24 cellular contexts compared by ENCODE assay signal in genomic region chr13:103238441-103238840, GRCh38.
"Had no signal": no experiment of that assay in that cellular context is flagged by ENCODE, and none has a peak within 500 bp of the region (broad histone marks: within the 10 kb centered on the region; RNA-seq: fewer than 3 reads in every experiment).

No MANE protein-coding gene starts in this region.

- H3K36me3 ChIP-seq: adrenal gland, colonic mucosa, left ventricle myocardium inferior, right lobe of liver, uterus had no signal

- H3K4me1 ChIP-seq: adrenal gland, body of pancreas, colonic mucosa, left ventricle myocardium inferior, right lobe of liver, uterus had no signal

- H3K9me3 ChIP-seq: adrenal gland, body of pancreas, colonic mucosa, mucosa of descending colon, right lobe of liver, uterus had no signal

- H3K27me3 ChIP-seq: adrenal gland, body of pancreas, colonic mucosa, right lobe of liver, uterus had no signal

- ATAC-seq: body of pancreas; mucosa of descending colon; natural killer cell treated with Interleukin-12 subunit alpha and Interleukin-12 subunit beta and Interleukin-15 and Interleukin-18, amount 100 ng/mL, for 72 hours; right lobe of liver; stimulated activated effector memory CD8-positive, alpha-beta T cell treated with anti-CD3 and anti-CD28 coated beads, Interleukin-12 subunit alpha, Interleukin-12 subunit beta, amount 100 ng/mL, for 72 hours had no signal

- H3K27ac ChIP-seq: adrenal gland, body of pancreas, colonic mucosa, epithelial cell of prostate, left ventricle myocardium inferior, right lobe of liver, uterus had no signal

- H3K4me3 ChIP-seq: adrenal gland, body of pancreas, colonic mucosa, left ventricle myocardium inferior, lung, mucosa of descending colon, right lobe of liver, uterus had no signal

- DNase-seq: activated CD4-positive, alpha-beta memory T cell treated with anti-CD3 and anti-CD28 coated beads for 36 hours; activated CD4-positive, alpha-beta T cell treated with anti-CD3 and anti-CD28 coated beads, Interleukin-2, amount 10 ng/mL, durations not matched to agents 24 days and 14 days; activated CD4-positive, CD25-positive, alpha-beta regulatory T cell treated with anti-CD3 and anti-CD28 coated beads, Interleukin-2, amount 50 U/mL, for 72 hours; activated CD8-positive, alpha-beta memory T cell treated with anti-CD3 and anti-CD28 coated beads, Interleukin-2, amount 50 U/mL, for 4 hours; activated effector memory CD4-positive, alpha-beta T cell treated with anti-CD3 and anti-CD28 coated beads, Interleukin-2, amount 50 U/mL, for 16 hours; activated naive CD4-positive, alpha-beta T cell treated with anti-CD3 and anti-CD28 coated beads for 36 hours; activated naive CD8-positive, alpha-beta T cell treated with anti-CD3 and anti-CD28 coated beads for 36 hours; activated T-cell treated with anti-CD3 and anti-CD28 coated beads, Interleukin-2, amount 50 U/mL, for 1 hour; adrenal gland; aorta; body of pancreas; colonic mucosa; effector CD8-positive, alpha-beta T cell; left ventricle myocardium inferior; mucosa of descending colon; posterior cingulate gyrus; right lobe of liver; stimulated activated CD4-positive, alpha-beta T cell treated with anti-CD3 and anti-CD28 coated beads, Interleukin-4, amount 100 ng/mL, for 1 hour; T1000; uterus had no signal
